29 cellular contexts compared by ENCODE assay signal in genomic region chr10:75654171-75654772, GRCh38.
DNase-seq lines count a peak whose midpoint lies in the region; ATAC-seq, FAIRE-seq and TF ChIP-seq lines count a peak whose summit lies in the region.
"Had no signal": no experiment of that assay in that cellular context is flagged by ENCODE, and none has a peak within 500 bp of the region (broad histone marks: within the 10 kb centered on the region; RNA-seq: fewer than 3 reads in every experiment).

No MANE protein-coding gene starts in this region.

- H3F3A ChIP-seq in smooth muscle cell (ENCODE audit: low read depth) = peaks cover 9% of the 10 kb centered on the region

- WGBS in A549 (ENCODE audit: missing lambda C conversion rate) = 90% methylated on average over 1 of the region's 1 CpG
- WGBS in gastroesophageal sphincter (ENCODE audit: low coverage in 1 of 2), 2 donors = 25 to 27% methylated on average over 1 of the region's 1 CpG
- WGBS in smooth muscle cell (ENCODE audit: low lambda C conversion rate) = 68% methylated on average over 1 of the region's 1 CpG

- TF ChIP-seq EP300 in A549 (IDR thresholded peaks at IDR 0.05) (no peak), gastroesophageal sphincter (IDR thresholded peaks at IDR 0.05) (no peak)

- H3K4me2 ChIP-seq in A549 = no peak overlapping the region
- no peak overlapping the region for H3K4me2 ChIP-seq in smooth muscle cell

- no peak overlapping the region for H2AFZ ChIP-seq in smooth muscle cell (ENCODE audit: low read depth)

- no peaks in the 10 kb centered on the region for H3K79me2 ChIP-seq in smooth muscle cell (ENCODE audit: low read depth)

- POLR2A ChIA-PET in A549 (lab: Yijun Ruan, JAX) = no interaction called here

- intact Hi-C loops in dorsolateral prefrontal cortex (cut with DNase I) = no loop called here

- H3K27me3 ChIP-seq in gastroesophageal sphincter (no peaks in the 10 kb centered on the region), smooth muscle cell (ENCODE audit: low read depth) (no peaks in the 10 kb centered on the region), dorsolateral prefrontal cortex (peaks cover 0 to 12% (median 0%) of the 10 kb centered on the region in 45 donors)
- H3K27me3 ChIP-seq: esophagus squamous epithelium, neutrophil had no signal

- H3K36me3 ChIP-seq in gastroesophageal sphincter (no peaks in the 10 kb centered on the region), smooth muscle cell (ENCODE audit: low read depth) (no peaks in the 10 kb centered on the region)
- H3K36me3 ChIP-seq: esophagus squamous epithelium, HAP-1, neutrophil had no signal

- FAIRE-seq in A549 (lab: Jason Lieb, UNC) (peak; percentile 65), GM19239 (lab: Jason Lieb, UNC) (no peak)
- FAIRE-seq: GM12891 had no signal

- H3K9ac ChIP-seq in smooth muscle cell (ENCODE audit: low read depth) = no peak overlapping the region

- TF ChIP-seq CTCF in A549 (IDR thresholded peaks at IDR 0.05) (no peak), cardiac fibroblast (IDR thresholded peaks at IDR 0.05; ENCODE audit: low read depth, low read length) (no peak), gastroesophageal sphincter (IDR thresholded peaks at IDR 0.05) (no peak), smooth muscle cell (IDR thresholded peaks at IDR 0.05; ENCODE audit: borderline replicate concordance, insufficient read depth, poor library complexity, severe bottlenecking) (no peak), dorsolateral prefrontal cortex (IDR thresholded peaks at IDR 0.05 in 54 of 56, conservative IDR thresholded peaks at IDR 0.05 in 2 of 56; ENCODE audit: low read depth in 1 of 56, partially characterized antibody in 56 of 56) (no peak)

- H4K20me1 ChIP-seq in smooth muscle cell (ENCODE audit: low read depth) = no peaks in the 10 kb centered on the region

- no peak for ATAC-seq in A549
- peak; percentile 26 for ATAC-seq in gastroesophageal sphincter
- ATAC-seq: activated T-helper 17 cell treated with anti-CD3 and anti-CD28 coated beads, Interleukin-2, amount 50 U/mL, for 72 hours; Panc1; T-cell had no signal

- no peaks in the 10 kb centered on the region for H3K9me3 ChIP-seq in A549
- H3K9me3 ChIP-seq in gastroesophageal sphincter = no peaks in the 10 kb centered on the region
- no peaks in the 10 kb centered on the region for H3K9me3 ChIP-seq in smooth muscle cell (replicated peaks; ENCODE audit: low read depth)
- H3K9me3 ChIP-seq: esophagus squamous epithelium, HAP-1, neutrophil, psoas muscle had no signal

- H3K4me3 ChIP-seq in A549 = no peak overlapping the region
- no peak overlapping the region for H3K4me3 ChIP-seq in cardiac fibroblast (replicated peaks in 1 of 2; ENCODE audit: low read depth in 2 of 2, low read length in 2 of 2)
- H3K4me3 ChIP-seq in gastroesophageal sphincter = no peak overlapping the region
- no peak overlapping the region for H3K4me3 ChIP-seq in smooth muscle cell
- no peak overlapping the region for H3K4me3 ChIP-seq in dorsolateral prefrontal cortex
- H3K4me3 ChIP-seq: esophagus squamous epithelium, HAP-1, psoas muscle, skin epidermis had no signal

- TF ChIP-seq POLR2A in A549 (IDR thresholded peaks at IDR 0.05; ENCODE audit: low read length) (no peak), gastroesophageal sphincter (IDR thresholded peaks at IDR 0.05) (no peak)

- TF ChIP-seq RAD21 in A549 (conservative IDR thresholded peaks at IDR 0.05 in 1 of 2, IDR thresholded peaks at IDR 0.05 in 1 of 2) = no peak

- H3K27ac ChIP-seq in A549 = no peak overlapping the region
- peak overlapping the region; percentile 7 to 70 (median 66) for H3K27ac ChIP-seq in gastroesophageal sphincter
- H3K27ac ChIP-seq in smooth muscle cell (ENCODE audit: low read depth) = no peak overlapping the region
- no peak overlapping the region for H3K27ac ChIP-seq in dorsolateral prefrontal cortex
- H3K27ac ChIP-seq: neutrophil, psoas muscle had no signal

- CTCF ChIA-PET in A549 (lab: Yijun Ruan, JAX) = no interaction called here

- DNase-seq in A549 (ENCODE audit: low read depth in 1 of 2, low spot score in 1 of 2) (no peak), M059J (ENCODE audit: low read depth) (peak; percentile 72), cardiac fibroblast (ENCODE audit: low read depth in 2 of 2) (peak; percentile 19 to 33), smooth muscle cell (lab: John Stamatoyannopoulos, UW; ENCODE audit: unreplicated experiment) (no peak), GM19239 (ENCODE audit: insufficient read length, low spot score) (no peak), dorsolateral prefrontal cortex (no peak)
- DNase-seq in stimulated activated CD4-positive, alpha-beta T cell treated with anti-CD3 and anti-CD28 coated beads, Interleukin-4, amount 100 ng/mL, for 24 hours = no peak
- DNase-seq: ACHN; activated CD4-positive, alpha-beta memory T cell treated with anti-CD3 and anti-CD28 coated beads for 36 hours; activated CD8-positive, alpha-beta memory T cell treated with anti-CD3 and anti-CD28 coated beads, Interleukin-2, amount 50 U/mL, for 48 hours; aorta; C1 segment of cervical spinal cord; effector memory CD4-positive, alpha-beta T cell; esophagus squamous epithelium; head of caudate nucleus; IMR-90; NCI-H1105; NCI-H2029 treated with DMSO at 0.1 percent for 48 hours; NCI-H446; psoas muscle; stimulated activated CD4-positive, alpha-beta T cell treated with anti-CD3 and anti-CD28 coated beads, Interleukin-1b, Interleukin-23, amount 100 ng/mL, for 48 hours; T-cell had no signal

- H3K4me1 ChIP-seq in A549 (peaks cover 12% of the 10 kb centered on the region; the same call in 2 of the 3 replicates), gastroesophageal sphincter (peaks cover 10 to 78% (median 29%) of the 10 kb centered on the region in 3 donors), smooth muscle cell (ENCODE audit: low read depth) (peaks cover 5% of the 10 kb centered on the region)
- H3K4me1 ChIP-seq: HAP-1 had no signal

TF ChIP-seq in A549, 52 proteins besides CTCF, POLR2A, EP300 and RAD21:
- TF ChIP-seq SMC3 (IDR thresholded peaks at IDR 0.05) = no peak
- TF ChIP-seq E2F6 (IDR thresholded peaks at IDR 0.05; ENCODE audit: borderline replicate concordance, low read depth) = no peak
- TF ChIP-seq, protein P1, sequence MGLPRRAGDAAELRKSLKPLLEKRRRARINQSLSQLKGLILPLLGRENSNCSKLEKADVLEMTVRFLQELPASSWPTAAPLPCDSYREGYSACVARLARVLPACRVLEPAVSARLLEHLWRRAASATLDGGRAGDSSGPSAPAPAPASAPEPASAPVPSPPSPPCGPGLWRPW (IDR thresholded peaks at IDR 0.05) = no peak

Comparison
In these comparisons a context has a peak if more than half of its experiments do, and no peak if none do; other contexts are left out.
1. DNase-seq: peak in M059J (single experiment) and cardiac fibroblast (2 of 2); none in A549 (0 of 2), smooth muscle cell (single experiment), GM19239 (single experiment), dorsolateral prefrontal cortex (0 of 10) and stimulated activated CD4-positive, alpha-beta T cell treated with anti-CD3 and anti-CD28 coated beads, Interleukin-4, amount 100 ng/mL, for 24 hours (single experiment).
2. H3K27ac ChIP-seq: peak in gastroesophageal sphincter (4 of 4); none in A549 (0 of 2), smooth muscle cell (single experiment) and dorsolateral prefrontal cortex (0 of 59).